ENCODE assay signal across 8 cellular contexts in the genomic region with DNA sequence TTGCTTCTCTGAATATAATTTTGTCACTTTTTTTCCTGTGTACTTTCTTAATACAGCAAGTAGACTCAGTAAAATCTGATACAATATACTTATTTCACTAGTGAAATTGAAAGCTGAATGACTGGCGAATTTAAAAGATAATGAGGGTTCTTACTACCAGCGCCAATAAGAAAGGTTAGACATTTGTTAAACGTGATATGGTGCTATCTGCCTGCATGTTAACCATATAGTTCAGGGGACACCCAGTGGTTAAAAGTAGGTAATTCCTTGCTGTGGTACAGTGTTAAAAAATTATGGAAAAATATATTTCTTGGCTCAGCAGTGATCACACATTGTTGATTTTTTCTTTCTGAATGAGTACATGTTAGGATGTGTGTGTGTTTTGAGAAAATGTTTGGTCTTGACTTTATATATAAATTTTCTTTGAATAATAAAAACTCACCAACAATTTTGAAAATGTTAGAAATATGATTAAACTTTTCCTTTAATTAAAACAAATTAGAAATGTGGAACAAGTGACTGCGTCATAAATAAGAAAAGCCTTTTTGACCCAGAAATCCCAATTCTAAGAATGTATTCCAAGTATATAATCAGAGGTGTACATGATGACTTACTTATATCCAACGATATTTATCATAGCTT. TPM values are rescaled to one million over a fixed set of nuclear protein-coding genes. Genes with fewer than 3 reads are reported as not detected.
DNase-seq lines count a peak whose midpoint lies in the region; ATAC-seq, FAIRE-seq and TF ChIP-seq lines count a peak whose summit lies in the region.

No MANE protein-coding gene starts in this region.

- no peak overlapping the region for H3K27ac ChIP-seq in CD4-positive, CD25-positive, alpha-beta regulatory T cell (ENCODE audit: insufficient read depth, low read length, poor library complexity, severe bottlenecking)
- H3K27ac ChIP-seq in right lobe of liver = no peak overlapping the region

- intact Hi-C loops in right lobe of liver (cut with DNase I) = loop anchor here (10.0 kb wide), 2 partner anchors 63 to 73 kb away; no protein-coding TSS in a partner anchor

- no peak for FAIRE-seq in bronchial epithelial cell (lab: Jason Lieb, UNC)

- peaks cover 10% of the 10 kb centered on the region for H3K36me3 ChIP-seq in CD4-positive, CD25-positive, alpha-beta regulatory T cell (ENCODE audit: control insufficient read depth, insufficient read depth, low read length)
- H3K36me3 ChIP-seq in bronchial epithelial cell (ENCODE audit: control insufficient read depth, insufficient read depth, low read length) = peaks cover 1% of the 10 kb centered on the region
- peaks cover 0 to 6% (median 0%) of the 10 kb centered on the region in 4 donors for H3K36me3 ChIP-seq in right lobe of liver

- no peaks in the 10 kb centered on the region for H3K9me3 Mint-ChIP-seq in CD4-positive, CD25-positive, alpha-beta regulatory T cell
- H3K9me3 Mint-ChIP-seq in T-helper 2 cell treated with Interferon-gamma antibody and Interleukin-4, amounts not matched to agents 5 μg/mL and 100 μg/mL, for 36 hours = no peaks in the 10 kb centered on the region

- TF ChIP-seq CTCF in bronchial epithelial cell (IDR thresholded peaks at IDR 0.05; ENCODE audit: insufficient read depth, low read length, severe bottlenecking) (peak; percentile 44), right lobe of liver (IDR thresholded peaks at IDR 0.05) (peak; percentile 61 to 69 (median 64))

- 35% methylated on average over 5 of the region's 5 CpGs for WGBS in right lobe of liver (ENCODE audit: insufficient coverage, low coverage, low lambda C conversion rate, missing lambda C conversion rate)

- H3K4me1 ChIP-seq in CD4-positive, CD25-positive, alpha-beta regulatory T cell (ENCODE audit: control insufficient read depth, insufficient read depth, low read length, poor library complexity, severe bottlenecking) = peaks cover 8% of the 10 kb centered on the region
- peaks cover 0 to 18% (median 6%) of the 10 kb centered on the region in 4 donors for H3K4me1 ChIP-seq in right lobe of liver

- H3K9me3 ChIP-seq in CD4-positive, CD25-positive, alpha-beta regulatory T cell (ENCODE audit: control insufficient read depth in 2 of 2, low read length in 2 of 2) = no peaks in the 10 kb centered on the region
- no peaks in the 10 kb centered on the region for H3K9me3 ChIP-seq in right lobe of liver

- TF ChIP-seq POLR2A in right lobe of liver (IDR thresholded peaks at IDR 0.05) = no peak

- no peak overlapping the region for H3K4me3 ChIP-seq in CD4-positive, CD25-positive, alpha-beta regulatory T cell (ENCODE audit: low read depth, low read length)
- H3K4me3 ChIP-seq in bronchial epithelial cell (ENCODE audit: low read depth, low read length) (no peak overlapping the region), right lobe of liver (peak overlapping the region in 1 of 3 donors; percentile 17)

- no peaks in the 10 kb centered on the region for H3K27me3 Mint-ChIP-seq in CD4-positive, CD25-positive, alpha-beta regulatory T cell
- H3K27me3 Mint-ChIP-seq in T-helper 2 cell treated with Interferon-gamma antibody and Interleukin-4, amounts not matched to agents 5 μg/mL and 100 μg/mL, for 36 hours (ENCODE audit: low read depth) = no peaks in the 10 kb centered on the region

- H3K27ac Mint-ChIP-seq in CD4-positive, CD25-positive, alpha-beta regulatory T cell = peak overlapping the region in 1 of 3 donors; percentile 5
- H3K27ac Mint-ChIP-seq in T-helper 2 cell treated with Interferon-gamma antibody and Interleukin-4, amounts not matched to agents 5 μg/mL and 100 μg/mL, for 36 hours = no peak overlapping the region

- peak in 2 of 3 donors; percentile 37 to 51 for DNase-seq in CD4-positive, CD25-positive, alpha-beta regulatory T cell
- peak; percentile 30 for DNase-seq in NCI-H526 treated with DMSO at 0.1 percent for 48 hours (lab: John Stamatoyannopoulos, UW)
- DNase-seq in bronchial epithelial cell (ENCODE audit: low read depth) = peak; percentile 68
- no peak for DNase-seq in right lobe of liver
- no peak for DNase-seq in T-helper 2 cell treated with Interferon-gamma antibody and Interleukin-4, amounts not matched to agents 5 μg/mL and 100 μg/mL, for 36 hours (ENCODE audit: low spot score)
- no peak for DNase-seq in T1000 (lab: John Stamatoyannopoulos, UW)

- peak overlapping the region in 1 of 4 donors; percentile 23 for H3K4me3 Mint-ChIP-seq in CD4-positive, CD25-positive, alpha-beta regulatory T cell
- no peak overlapping the region for H3K4me3 Mint-ChIP-seq in T-helper 2 cell treated with Interferon-gamma antibody and Interleukin-4, amounts not matched to agents 5 μg/mL and 100 μg/mL, for 36 hours

- H3K27me3 ChIP-seq in CD4-positive, CD25-positive, alpha-beta regulatory T cell (ENCODE audit: control insufficient read depth, insufficient read depth, low read length) = no peaks in the 10 kb centered on the region
- H3K27me3 ChIP-seq in bronchial epithelial cell (ENCODE audit: control insufficient read depth, insufficient read depth, low read length) (no peaks in the 10 kb centered on the region), right lobe of liver (no peaks in the 10 kb centered on the region)

- peaks cover 12% of the 10 kb centered on the region for H3K36me3 Mint-ChIP-seq in CD4-positive, CD25-positive, alpha-beta regulatory T cell
- H3K36me3 Mint-ChIP-seq in T-helper 2 cell treated with Interferon-gamma antibody and Interleukin-4, amounts not matched to agents 5 μg/mL and 100 μg/mL, for 36 hours (ENCODE audit: low read depth) = peaks cover 10% of the 10 kb centered on the region

- peaks cover 25 to 45% (median 31%) of the 10 kb centered on the region in 4 donors for H3K4me1 Mint-ChIP-seq in CD4-positive, CD25-positive, alpha-beta regulatory T cell
- H3K4me1 Mint-ChIP-seq in T-helper 2 cell treated with Interferon-gamma antibody and Interleukin-4, amounts not matched to agents 5 μg/mL and 100 μg/mL, for 36 hours (ENCODE audit: low read depth) = peaks cover 6% of the 10 kb centered on the region

- peak; percentile 74 to 84 for ATAC-seq in CD4-positive, CD25-positive, alpha-beta regulatory T cell (ENCODE audit: low read depth in 2 of 2)
- ATAC-seq in GM18867 (IDR thresholded peaks at IDR 0.05; ENCODE audit: unreplicated experiment) (peak; percentile 86), HG03103 (IDR thresholded peaks at IDR 0.05; ENCODE audit: low read depth, unreplicated experiment) (peak; percentile 86), right lobe of liver (peak; percentile 73 to 81 (median 77))

RNA-seq across cellular contexts. Expression of gene CAST, which starts 25.8 kb away (rescaled TPM):
- total RNA-seq in CD4-positive, CD25-positive, alpha-beta regulatory T cell = 374 TPM
- polyA plus RNA-seq in CD4-positive, CD25-positive, alpha-beta regulatory T cell = 10 to 100 TPM; 37.8 to 53.1 (median 47.2) TPM
- total RNA-seq in bronchial epithelial cell (182 and 300 TPM in 2 replicates), right lobe of liver (100 to 1,000 TPM in 4 of 6 experiments, 10 to 100 TPM in 2; 86.8 to 187 (median 123) TPM)

Comparison
In these comparisons a context has a peak if more than half of its experiments do, and no peak if none do; other contexts are left out.
1. DNase-seq: peak in CD4-positive, CD25-positive, alpha-beta regulatory T cell (2 of 3), NCI-H526 treated with DMSO at 0.1 percent for 48 hours (single experiment) and bronchial epithelial cell (single experiment); none in right lobe of liver (0 of 3), T-helper 2 cell treated with Interferon-gamma antibody and Interleukin-4, amounts not matched to agents 5 μg/mL and 100 μg/mL, for 36 hours (single experiment) and T1000 (single experiment).
2. Peak in every context shown above with its lines, with median percentiles within 50 percentile points of each other: ATAC-seq.